9 cellular contexts compared by ENCODE assay signal in the genomic region with DNA sequence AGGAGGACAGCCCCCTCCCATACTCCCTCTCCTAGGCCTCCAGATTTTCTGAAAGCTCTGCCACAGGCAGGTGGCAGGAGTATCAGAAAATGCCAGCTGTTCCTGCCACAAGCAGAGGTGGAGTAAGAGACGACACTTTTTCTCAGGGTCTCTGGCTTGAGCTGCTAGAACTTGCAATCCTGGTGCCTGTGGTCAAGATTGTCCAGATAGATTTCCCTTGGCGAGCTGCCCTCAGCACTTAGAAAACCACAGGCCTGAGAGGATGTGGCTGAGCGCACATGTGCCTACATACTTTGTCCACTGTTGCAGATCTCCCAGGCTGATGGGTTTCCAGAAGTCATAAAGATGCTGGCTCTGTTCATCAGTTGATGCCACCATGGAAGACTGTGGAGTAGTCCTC.
DNase-seq lines count a peak whose midpoint lies in the region; ATAC-seq and TF ChIP-seq lines count a peak whose summit lies in the region.
"Had no signal": no experiment of that assay in that cellular context is flagged by ENCODE, and none has a peak within 500 bp of the region (broad histone marks: within the 10 kb centered on the region; RNA-seq: fewer than 3 reads in every experiment).

No MANE protein-coding gene starts in this region.

- DNase-seq in HCEC 1CT = peak; percentile 89
- DNase-seq in T1000 (lab: John Stamatoyannopoulos, UW) = peak; percentile 20
- peak; percentile 87 for DNase-seq in fibroblast of the aortic adventitia (ENCODE audit: low read depth)
- peak; percentile 92 for DNase-seq in stromal cell of bone marrow (ENCODE audit: low read depth)
- no peak for DNase-seq in stimulated activated CD8-positive, alpha-beta memory T cell treated with anti-CD3 and anti-CD28 coated beads, Interleukin-4, amount 100 ng/mL, for 48 hours
- DNase-seq in posterior cingulate gyrus = no peak
- DNase-seq: stimulated activated CD4-positive, alpha-beta T cell treated with anti-CD3 and anti-CD28 coated beads, Interleukin-15, amount 100 ng/mL, for 24 hours had no signal

- no peak for ATAC-seq in GM21447 (IDR thresholded peaks at IDR 0.05; ENCODE audit: unreplicated experiment)

- intact Hi-C loops in posterior cingulate gyrus (cut with DNase I) = no loop called here

- no peak overlapping the region for H3K4me3 ChIP-seq in fibroblast of the aortic adventitia (ENCODE audit: low read depth, low read length)
- H3K4me3 ChIP-seq: neural progenitor cell had no signal

- TF ChIP-seq CTCF in fibroblast of the aortic adventitia (IDR thresholded peaks at IDR 0.05; ENCODE audit: insufficient read depth, low read length) = no peak

Comparison
In these comparisons a context has a peak if more than half of its experiments do, and no peak if none do; other contexts are left out.
1. DNase-seq: peak in HCEC 1CT (single experiment), T1000 (single experiment), fibroblast of the aortic adventitia (single experiment) and stromal cell of bone marrow (single experiment); none in stimulated activated CD8-positive, alpha-beta memory T cell treated with anti-CD3 and anti-CD28 coated beads, Interleukin-4, amount 100 ng/mL, for 48 hours (single experiment) and posterior cingulate gyrus (0 of 10).